In genomic region chr3:112776000-112776399, GRCh38 we compare ENCODE assay signal across 12 cellular contexts.
DNase-seq lines count a peak whose midpoint lies in the region; ATAC-seq and TF ChIP-seq lines count a peak whose summit lies in the region.
"Had no signal": no experiment of that assay in that cellular context is flagged by ENCODE, and none has a peak within 500 bp of the region (broad histone marks: within the 10 kb centered on the region; RNA-seq: fewer than 3 reads in every experiment).

No MANE protein-coding gene starts in this region.

- no peaks in the 10 kb centered on the region for H3K79me2 ChIP-seq in Karpas-422 (ENCODE audit: low read length)

- intact Hi-C loops in heart right ventricle (cut with DNase I) (loop anchor here in 1 of 10 donors (5.0 kb wide), 1 partner anchor 36 kb away; no protein-coding TSS in a partner anchor), Right ventricle myocardium inferior (cut with DNase I) (no loop called here)

- WGBS in heart right ventricle, 2 donors: 69 to 78% methylated on average over 2 of the region's 2 CpGs

- H3K4me2 ChIP-seq in Karpas-422 (ENCODE audit: low read depth, low read length, poor library complexity, severe bottlenecking): no peak overlapping the region

- no peaks in the 10 kb centered on the region for H3K9me2 ChIP-seq in Karpas-422 (replicated peaks; ENCODE audit: insufficient read depth, low read length)

- H3K36me3 ChIP-seq in heart right ventricle (no peaks in the 10 kb centered on the region), Karpas-422 (ENCODE audit: insufficient read depth, low read length) (no peaks in the 10 kb centered on the region)

- H3K27me3 ChIP-seq in heart right ventricle (peaks cover 0 to 6% (median 0%) of the 10 kb centered on the region in 7 donors), Karpas-422 (ENCODE audit: low read length) (no peaks in the 10 kb centered on the region)

- H3K4me3 ChIP-seq in heart right ventricle: no peak overlapping the region
- no peak overlapping the region for H3K4me3 ChIP-seq in Karpas-422 (ENCODE audit: low read length)

- no peak for TF ChIP-seq CTCF in heart right ventricle (IDR thresholded peaks at IDR 0.05)

- H3K27ac ChIP-seq in heart right ventricle (peak overlapping the region in 9 of 10 donors; percentile 26 to 83 (median 53)), Karpas-422 (ENCODE audit: low read length) (no peak overlapping the region), epithelial cell of prostate (peak overlapping the region; percentile 99)
- H3K27ac ChIP-seq: HL-60 had no signal

- POLR2A ChIA-PET in naive thymus-derived CD8-positive, alpha-beta T cell (lab: Charles Lee): no interaction called here

- no peaks in the 10 kb centered on the region for H3K27me3 Mint-ChIP-seq in stimulated activated naive B cell treated with anti-CD40 and anti-IgM and Interleukin-4, amounts not matched to agents 10 μg/mL and 1 μg/mL and 100 μg/mL, for 72 hours
- H3K27me3 Mint-ChIP-seq in naive thymus-derived CD8-positive, alpha-beta T cell: peaks cover 0 to 4% (median 0%) of the 10 kb centered on the region in 5 donors

- H3K4me1 ChIP-seq in heart right ventricle (peaks cover 0 to 71% (median 11%) of the 10 kb centered on the region in 9 donors), Karpas-422 (ENCODE audit: low read length) (peaks cover 26% of the 10 kb centered on the region)

- no peaks in the 10 kb centered on the region for H3K9me3 Mint-ChIP-seq in stimulated activated naive B cell treated with anti-CD40 and anti-IgM and Interleukin-4, amounts not matched to agents 10 μg/mL and 1 μg/mL and 100 μg/mL, for 72 hours
- no peaks in the 10 kb centered on the region for H3K9me3 Mint-ChIP-seq in naive thymus-derived CD8-positive, alpha-beta T cell

- H2AFZ ChIP-seq in Karpas-422 (ENCODE audit: low read length): no peak overlapping the region

- H3K9me3 ChIP-seq in heart right ventricle (no peaks in the 10 kb centered on the region), Karpas-422 (ENCODE audit: low read length) (no peaks in the 10 kb centered on the region)

- H3K36me3 Mint-ChIP-seq in stimulated activated naive B cell treated with anti-CD40 and anti-IgM and Interleukin-4, amounts not matched to agents 10 μg/mL and 1 μg/mL and 100 μg/mL, for 72 hours: no peaks in the 10 kb centered on the region
- no peaks in the 10 kb centered on the region for H3K36me3 Mint-ChIP-seq in naive thymus-derived CD8-positive, alpha-beta T cell

- DNase-seq in heart right ventricle: no peak
- no peak for DNase-seq in Right ventricle myocardium inferior (ENCODE audit: missing footprints)
- DNase-seq in Karpas-422: peak; percentile 52
- peak; percentile 91 for DNase-seq in epithelial cell of prostate (ENCODE audit: low read depth, low spot score)
- DNase-seq in stimulated activated naive B cell treated with anti-CD40 and anti-IgM and Interleukin-4, amounts not matched to agents 10 μg/mL and 1 μg/mL and 100 μg/mL, for 72 hours: peak; percentile 23
- no peak for DNase-seq in naive thymus-derived CD8-positive, alpha-beta T cell
- DNase-seq in SKM-1 treated with dmso at 0.1 percent for 144 hours (lab: John Stamatoyannopoulos, UW; ENCODE audit: unreplicated experiment): no peak
- DNase-seq in H4 (ENCODE audit: low spot score): no peak
- DNase-seq: activated gamma-delta T cell treated with Interleukin-2 at 50 U/mL for 16 hours, NCI-H2227 treated with DMSO at 0.1 percent for 48 hours, posterior cingulate gyrus had no signal

- no peak for ATAC-seq in heart right ventricle
- ATAC-seq in Right ventricle myocardium inferior: no peak
- ATAC-seq in stimulated activated naive B cell treated with anti-CD40 and anti-IgM and Interleukin-4, amounts not matched to agents 10 μg/mL and 1 μg/mL and 100 μg/mL, for 72 hours (replicated peaks): peak; percentile 80 to 90
- ATAC-seq in naive thymus-derived CD8-positive, alpha-beta T cell: no peak

- H3K4me3 Mint-ChIP-seq in stimulated activated naive B cell treated with anti-CD40 and anti-IgM and Interleukin-4, amounts not matched to agents 10 μg/mL and 1 μg/mL and 100 μg/mL, for 72 hours: no peak overlapping the region
- H3K4me3 Mint-ChIP-seq in naive thymus-derived CD8-positive, alpha-beta T cell: no peak overlapping the region

- H3K27ac Mint-ChIP-seq in stimulated activated naive B cell treated with anti-CD40 and anti-IgM and Interleukin-4, amounts not matched to agents 10 μg/mL and 1 μg/mL and 100 μg/mL, for 72 hours: peak overlapping the region; percentile 37
- peak overlapping the region in 1 of 10 donors; percentile 55 for H3K27ac Mint-ChIP-seq in naive thymus-derived CD8-positive, alpha-beta T cell

- no peak overlapping the region for H3K9ac ChIP-seq in Karpas-422 (ENCODE audit: low read length)

- no peaks in the 10 kb centered on the region for H4K20me1 ChIP-seq in Karpas-422 (ENCODE audit: insufficient read depth, low read depth, low read length)

- peaks cover 22 to 34% of the 10 kb centered on the region in 2 donors for H3K4me1 Mint-ChIP-seq in stimulated activated naive B cell treated with anti-CD40 and anti-IgM and Interleukin-4, amounts not matched to agents 10 μg/mL and 1 μg/mL and 100 μg/mL, for 72 hours
- peaks cover 0 to 29% (median 2%) of the 10 kb centered on the region in 4 donors for H3K4me1 Mint-ChIP-seq in naive thymus-derived CD8-positive, alpha-beta T cell

Comparison
In these comparisons a context has a peak if more than half of its experiments do, and no peak if none do; other contexts are left out.
1. ATAC-seq: peak in stimulated activated naive B cell treated with anti-CD40 and anti-IgM and Interleukin-4, amounts not matched to agents 10 μg/mL and 1 μg/mL and 100 μg/mL, for 72 hours (2 of 2); none in heart right ventricle (0 of 8), Right ventricle myocardium inferior (single experiment) and naive thymus-derived CD8-positive, alpha-beta T cell (0 of 2).
2. DNase-seq: peak in Karpas-422 (single experiment), epithelial cell of prostate (single experiment) and stimulated activated naive B cell treated with anti-CD40 and anti-IgM and Interleukin-4, amounts not matched to agents 10 μg/mL and 1 μg/mL and 100 μg/mL, for 72 hours (single experiment); none in heart right ventricle (0 of 2), Right ventricle myocardium inferior (single experiment), naive thymus-derived CD8-positive, alpha-beta T cell (0 of 10), SKM-1 treated with dmso at 0.1 percent for 144 hours (single experiment) and H4 (single experiment).